28 cellular contexts compared by ENCODE assay signal in genomic region chr9:33480094-33480493, GRCh38. TPM values are rescaled to one million over a fixed set of nuclear protein-coding genes. Genes with fewer than 3 reads are reported as not detected.
"Had no signal": no experiment of that assay in that cellular context is flagged by ENCODE, and none has a peak within 500 bp of the region (broad histone marks: within the 10 kb centered on the region; RNA-seq: fewer than 3 reads in every experiment).

No MANE protein-coding gene starts in this region.

- H3K9ac ChIP-seq: parathyroid adenoma had no signal

- DNase-seq: activated CD4-positive, alpha-beta memory T cell treated with anti-CD3 and anti-CD28 coated beads for 36 hours; activated CD4-positive, alpha-beta T cell treated with anti-CD3 and anti-CD28 coated beads, Interleukin-2, amount 10 ng/mL, durations not matched to agents 24 days and 14 days; activated CD4-positive, CD25-positive, alpha-beta regulatory T cell treated with anti-CD3 and anti-CD28 coated beads, Interleukin-2, amount 50 U/mL, for 72 hours; activated CD8-positive, alpha-beta memory T cell treated with anti-CD3 and anti-CD28 coated beads, Interleukin-2, amount 50 U/mL, for 4 hours; activated gamma-delta T cell; activated naive CD4-positive, alpha-beta T cell treated with anti-CD3 and anti-CD28 coated beads, Interleukin-2, amount 50 U/mL, for 16 hours; activated T-cell treated with anti-CD3 and anti-CD28 coated beads, Interleukin-2, amount 50 U/mL, for 1 hour; amygdala; caudate nucleus; endodermal cell; foreskin keratinocyte; heart right ventricle; left lung; lower lobe of right lung; mesendoderm; mucosa of descending colon; psoas muscle; stimulated activated CD4-positive, alpha-beta T cell treated with anti-CD3 and anti-CD28 coated beads, Interleukin-15, amount 100 ng/mL, for 24 hours; stimulated activated CD4-positive, alpha-beta T cell treated with anti-CD3 and anti-CD28 coated beads, Interleukin-2, amount 100 ng/mL, for 24 hours; stimulated activated naive B cell treated with anti-CD40 and anti-IgM and Interleukin-4, amounts not matched to agents 10 μg/mL and 1 μg/mL and 100 μg/mL, for 72 hours; T-helper 17 cell; T1000 had no signal

- FAIRE-seq: islet of Langerhans had no signal

- H3K27me3 ChIP-seq: foreskin keratinocyte, heart right ventricle, left lung, right atrium auricular region, tibial nerve had no signal

- ATAC-seq: esophagus mucosa; foreskin keratinocyte; heart right ventricle; left lung; lower lobe of right lung; mucosa of descending colon; psoas muscle; stimulated activated naive B cell treated with anti-CD40 and anti-IgM and Interleukin-4, amounts not matched to agents 10 μg/mL and 1 μg/mL and 100 μg/mL, for 72 hours; T-helper 17 cell had no signal

- H3K4me1 ChIP-seq: foreskin keratinocyte, left lung, lower lobe of right lung, parathyroid adenoma, psoas muscle, right atrium auricular region, tibial nerve had no signal

- H3K79me2 ChIP-seq: parathyroid adenoma had no signal

- H2AFZ ChIP-seq: parathyroid adenoma had no signal

- H3K36me3 ChIP-seq: left lung, lower lobe of right lung, right atrium auricular region had no signal

- H3K9me3 ChIP-seq: heart right ventricle, left lung, lower lobe of right lung, mucosa of descending colon, psoas muscle, right atrium auricular region, tibial nerve had no signal

- H3K27ac ChIP-seq: foreskin keratinocyte, heart right ventricle, left lung, lower lobe of right lung, parathyroid adenoma, psoas muscle, right atrium auricular region, tibial nerve had no signal

- H3K4me3 ChIP-seq: heart right ventricle, left lung, lower lobe of right lung, mucosa of descending colon, psoas muscle, right atrium auricular region, smooth muscle cell, tibial nerve had no signal

- H3K4me2 ChIP-seq: smooth muscle cell had no signal

RNA-seq across cellular contexts. Expression of gene ANKRD18B, which starts 44.0 kb away (rescaled TPM):
- total RNA-seq: tibial nerve had no signal
- polyA plus RNA-seq: smooth muscle cell had no signal
